8 cellular contexts compared by ENCODE assay signal in the genomic region with DNA sequence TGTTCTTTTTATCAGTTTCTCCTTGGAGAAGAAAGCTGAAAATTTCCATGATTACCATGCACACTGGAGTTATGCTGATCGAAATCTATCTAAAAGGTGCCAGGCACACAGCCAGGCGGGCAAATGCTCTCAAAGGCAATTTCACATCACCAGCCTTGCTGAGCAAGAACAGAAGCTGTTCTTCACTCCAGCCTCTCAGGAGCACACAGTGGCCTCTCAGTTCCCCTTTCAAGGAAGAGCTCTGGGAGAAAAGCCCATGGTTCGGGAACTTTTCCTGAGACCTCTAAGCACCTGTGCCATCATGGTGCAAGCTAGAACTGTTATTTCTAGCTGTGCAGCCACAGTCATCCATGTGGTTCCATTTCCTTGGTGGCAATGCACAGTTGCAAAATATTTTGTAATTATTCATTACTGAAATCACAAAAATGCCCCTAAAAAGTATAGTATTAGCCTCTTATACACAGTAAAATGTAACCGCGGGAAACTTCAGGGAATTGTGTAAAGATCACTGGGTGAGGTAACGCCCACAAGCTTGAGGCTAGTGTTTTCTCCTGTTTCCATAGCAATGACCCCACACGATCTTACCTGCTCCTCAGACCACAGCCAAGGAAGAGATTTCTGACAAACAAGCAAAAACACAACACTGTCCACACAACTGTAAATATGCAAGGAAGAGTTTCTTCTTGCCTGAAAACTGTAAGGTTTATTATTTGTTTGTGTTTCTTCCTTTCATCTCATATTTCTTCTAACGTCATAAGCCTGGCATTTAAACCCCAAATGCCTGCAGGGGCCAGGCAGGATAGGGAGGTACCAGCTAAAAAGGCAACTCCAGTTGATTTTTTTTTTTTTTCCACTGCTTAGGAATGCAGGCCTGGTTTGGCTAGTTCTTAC.
A peak's percentile ranks its signal among the peaks of the same experiment; 100 is the strongest.
DNase-seq lines count a peak whose midpoint lies in the region; ATAC-seq and TF ChIP-seq lines count a peak whose summit lies in the region.

No MANE protein-coding gene starts in this region.

- TF ChIP-seq CTCF in cardiac fibroblast (IDR thresholded peaks at IDR 0.05; ENCODE audit: low read depth, low read length) (no peak), lung (IDR thresholded peaks at IDR 0.05; ENCODE audit: control extremely low read depth, extremely low read depth) (no peak)

- no peaks in the 10 kb centered on the region for H3K36me3 ChIP-seq in lung (ENCODE audit: control insufficient read depth in 2 of 2, insufficient read depth in 2 of 2, low read length in 2 of 2)

- DNase-seq in NCI-H146 treated with DMSO at 0.1 percent for 48 hours (lab: John Stamatoyannopoulos, UW; ENCODE audit: unreplicated experiment): peak; percentile 39
- DNase-seq in cardiac fibroblast (ENCODE audit: low read depth in 2 of 2): peak; percentile 62 to 72
- DNase-seq in lung (ENCODE audit: low spot score): no peak
- no peak for DNase-seq in NCI-H1694 (lab: John Stamatoyannopoulos, UW)
- DNase-seq in NK-92 (lab: John Stamatoyannopoulos, UW; ENCODE audit: unreplicated experiment): no peak

- no peaks in the 10 kb centered on the region for H3K9me3 ChIP-seq in lung (ENCODE audit: control insufficient read depth in 2 of 2, insufficient read depth in 1 of 2, low read length in 1 of 2)

- H3K4me1 ChIP-seq in lung (ENCODE audit: control insufficient read depth in 2 of 2, insufficient read depth in 2 of 2, low read length in 2 of 2): peaks cover 0 to 1% of the 10 kb centered on the region in 2 donors

- WGBS in lung, 2 donors: 27 to 30% methylated on average over 8 of the region's 8 CpGs

- no peak overlapping the region for H3K4me3 ChIP-seq in cardiac fibroblast (replicated peaks in 1 of 2; ENCODE audit: low read depth in 2 of 2, low read length in 2 of 2)
- H3K4me3 ChIP-seq in lung: no peak overlapping the region

- no peaks in the 10 kb centered on the region for H3K27me3 ChIP-seq in lung (ENCODE audit: control insufficient read depth, insufficient read depth)

- ATAC-seq in GM19351 (IDR thresholded peaks at IDR 0.05; ENCODE audit: unreplicated experiment): peak; percentile 54
- ATAC-seq in lung (ENCODE audit: insufficient read depth, low FRiP score): peak; percentile 66
- ATAC-seq in HG03432 (IDR thresholded peaks at IDR 0.05; ENCODE audit: unreplicated experiment): no peak
- no peak for ATAC-seq in HG03095 (IDR thresholded peaks at IDR 0.05; ENCODE audit: unreplicated experiment)

- peak overlapping the region in 1 of 2 donors; percentile 26 for H3K27ac ChIP-seq in lung (ENCODE audit: low read depth in 1 of 2, low read length in 1 of 2)

Comparison
In these comparisons a context has a peak if more than half of its experiments do, and no peak if none do; other contexts are left out.
1. ATAC-seq: peak in GM19351 (single experiment) and lung (single experiment); none in HG03432 (single experiment) and HG03095 (single experiment).
2. DNase-seq: peak in NCI-H146 treated with DMSO at 0.1 percent for 48 hours (single experiment) and cardiac fibroblast (2 of 2); none in lung (single experiment), NCI-H1694 (single experiment) and NK-92 (single experiment).